21 cellular contexts compared by ENCODE assay signal in the genomic region with DNA sequence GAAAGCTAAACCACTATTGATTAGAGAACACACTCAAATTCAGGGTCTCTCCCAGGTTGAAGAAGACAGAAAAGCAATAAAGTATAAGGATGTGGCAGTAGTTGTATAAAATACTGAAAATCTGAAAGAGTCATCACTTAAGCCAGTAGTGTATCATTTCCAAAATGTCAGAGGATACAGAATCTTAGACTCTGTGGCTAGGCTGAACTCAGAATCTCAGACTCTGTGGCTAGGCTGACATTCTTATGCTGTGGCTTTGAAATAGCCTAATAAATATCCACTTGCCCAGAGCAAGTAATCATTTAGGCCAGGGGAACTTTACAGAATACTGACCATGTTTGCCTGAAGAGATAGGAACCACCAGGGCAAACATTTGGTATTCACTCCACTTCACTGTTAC.
"Had no signal": no experiment of that assay in that cellular context is flagged by ENCODE, and none has a peak within 500 bp of the region (broad histone marks: within the 10 kb centered on the region; RNA-seq: fewer than 3 reads in every experiment).

No MANE protein-coding gene starts in this region.

- H3K27me3 ChIP-seq: heart left ventricle, upper lobe of left lung had no signal

- H3K4me3 Mint-ChIP-seq: activated CD4-positive, alpha-beta memory T cell treated with anti-CD3 and anti-CD28 coated beads for 36 hours; activated naive CD4-positive, alpha-beta T cell treated with anti-CD3 and anti-CD28 coated beads for 36 hours; activated naive CD8-positive, alpha-beta T cell treated with anti-CD3 and anti-CD28 coated beads, Interleukin-2, amount 10 ng/mL, durations not matched to agents 7 days and 5 days; WTC11 had no signal

- H3K4me1 ChIP-seq: parathyroid adenoma, upper lobe of left lung had no signal

- DNase-seq: activated CD4-positive, alpha-beta memory T cell treated with anti-CD3 and anti-CD28 coated beads for 36 hours; activated CD4-positive, alpha-beta T cell treated with anti-CD3 and anti-CD28 coated beads for 4 hours; activated effector memory CD4-positive, alpha-beta T cell treated with Interleukin-2 at 50 U/mL for 16 hours; activated naive CD4-positive, alpha-beta T cell treated with anti-CD3 and anti-CD28 coated beads for 36 hours; activated naive CD8-positive, alpha-beta T cell treated with anti-CD3 and anti-CD28 coated beads, Interleukin-2, amount 10 ng/mL, durations not matched to agents 7 days and 5 days; activated T-cell treated with anti-CD3 and anti-CD28 coated beads, Interleukin-2, amount 50 U/mL, for 48 hours; amniotic stem cell; cerebellar nuclear complex; cortex of kidney; heart left ventricle; left cardiac atrium; nucleus accumbens; stimulated activated CD4-positive, alpha-beta T cell treated with anti-CD3 and anti-CD28 coated beads, Interleukin-2, amount 100 ng/mL, for 48 hours; stimulated activated CD8-positive, alpha-beta memory T cell treated with anti-CD3 and anti-CD28 coated beads, Interleukin-4, amount 100 ng/mL, for 48 hours; stimulated activated naive CD4-positive, alpha-beta T cell treated with Interleukin-2 at 50 U/mL for 16 hours; T1000; upper lobe of left lung had no signal

- H3K9ac ChIP-seq: parathyroid adenoma had no signal

- H3K4me1 Mint-ChIP-seq: activated naive CD8-positive, alpha-beta T cell treated with anti-CD3 and anti-CD28 coated beads, Interleukin-2, amount 10 ng/mL, durations not matched to agents 7 days and 5 days; WTC11 had no signal

- H2AFZ ChIP-seq: parathyroid adenoma had no signal

- H3K27ac Mint-ChIP-seq: activated CD4-positive, alpha-beta memory T cell treated with anti-CD3 and anti-CD28 coated beads for 36 hours; activated naive CD4-positive, alpha-beta T cell treated with anti-CD3 and anti-CD28 coated beads for 36 hours; activated naive CD8-positive, alpha-beta T cell treated with anti-CD3 and anti-CD28 coated beads, Interleukin-2, amount 10 ng/mL, durations not matched to agents 7 days and 5 days; WTC11 had no signal

- H3K79me2 ChIP-seq: parathyroid adenoma had no signal

- H3K27me3 Mint-ChIP-seq: activated CD4-positive, alpha-beta memory T cell treated with anti-CD3 and anti-CD28 coated beads for 36 hours had no signal

- H3K4me3 ChIP-seq: heart left ventricle, thoracic aorta, upper lobe of left lung had no signal

- H3K27ac ChIP-seq: heart left ventricle, parathyroid adenoma, thoracic aorta, upper lobe of left lung had no signal

- H3K9me3 Mint-ChIP-seq: activated CD4-positive, alpha-beta memory T cell treated with anti-CD3 and anti-CD28 coated beads for 36 hours; activated naive CD4-positive, alpha-beta T cell treated with anti-CD3 and anti-CD28 coated beads for 36 hours; activated naive CD8-positive, alpha-beta T cell treated with anti-CD3 and anti-CD28 coated beads, Interleukin-2, amount 10 ng/mL, durations not matched to agents 7 days and 5 days; WTC11 had no signal

- ATAC-seq: heart left ventricle, left cardiac atrium, sciatic nerve, WTC11 had no signal

- H3K9me3 ChIP-seq: heart left ventricle, thoracic aorta, upper lobe of left lung had no signal
